11 cellular contexts compared by ENCODE assay signal in genomic region chr11:116170526-116171120, GRCh38.
DNase-seq lines count a peak whose midpoint lies in the region; ATAC-seq and TF ChIP-seq lines count a peak whose summit lies in the region.
"Had no signal": no experiment of that assay in that cellular context is flagged by ENCODE, and none has a peak within 500 bp of the region (broad histone marks: within the 10 kb centered on the region; RNA-seq: fewer than 3 reads in every experiment).

No MANE protein-coding gene starts in this region.

- intact Hi-C loops in activated CD4-positive, alpha-beta T cell treated with anti-CD3 and anti-CD28 coated beads for 36 hours (cut with DNase I, micrococcal nuclease): no loop called here
- intact Hi-C loops in prostate gland (cut with DNase I): no loop called here

- H3K9me3 ChIP-seq in prostate gland: no peaks in the 10 kb centered on the region

- H3K27ac ChIP-seq in brain microvascular endothelial cell: no peak overlapping the region
- H3K27ac ChIP-seq in prostate gland: no peak overlapping the region

- H3K36me3 ChIP-seq in brain microvascular endothelial cell (replicated peaks) (no peaks in the 10 kb centered on the region), prostate gland (no peaks in the 10 kb centered on the region)

- H3K4me1 Mint-ChIP-seq in activated CD4-positive, alpha-beta T cell treated with anti-CD3 and anti-CD28 coated beads for 36 hours: no peaks in the 10 kb centered on the region
- H3K4me1 Mint-ChIP-seq: naive thymus-derived CD8-positive, alpha-beta T cell; stimulated activated naive B cell treated with anti-CD40 and anti-IgM and Interleukin-4, amounts not matched to agents 10 μg/mL and 1 μg/mL and 100 μg/mL, for 72 hours had no signal

- in situ Hi-C loops in brain microvascular endothelial cell (cut with HindIII; ENCODE audit: low pct_ligation_motif_present, low sequenced_read_pairs): no loop called here

- H3K9me3 Mint-ChIP-seq in activated CD4-positive, alpha-beta T cell treated with anti-CD3 and anti-CD28 coated beads for 36 hours (ENCODE audit: low read depth): no peaks in the 10 kb centered on the region

- H3K27me3 ChIP-seq in brain microvascular endothelial cell (replicated peaks): no peaks in the 10 kb centered on the region
- H3K27me3 ChIP-seq in prostate gland (replicated peaks; ENCODE audit: insufficient read depth): no peaks in the 10 kb centered on the region

- CTCF ChIA-PET in activated CD4-positive, alpha-beta T cell treated with anti-CD3 and anti-CD28 coated beads for 36 hours (lab: Charles Lee): no interaction called here

- no peak for TF ChIP-seq POLR2A in prostate gland (IDR thresholded peaks at IDR 0.05)

- peaks cover 10% of the 10 kb centered on the region for H3K27me3 Mint-ChIP-seq in activated CD4-positive, alpha-beta T cell treated with anti-CD3 and anti-CD28 coated beads for 36 hours

- no peaks in the 10 kb centered on the region for H3K4me1 ChIP-seq in prostate gland (replicated peaks)

- POLR2A ChIA-PET in activated CD4-positive, alpha-beta T cell treated with anti-CD3 and anti-CD28 coated beads for 36 hours (lab: Charles Lee): no interaction called here

- H3K4me3 Mint-ChIP-seq in activated CD4-positive, alpha-beta T cell treated with anti-CD3 and anti-CD28 coated beads for 36 hours: no peak overlapping the region
- H3K4me3 Mint-ChIP-seq: naive thymus-derived CD8-positive, alpha-beta T cell; stimulated activated naive B cell treated with anti-CD40 and anti-IgM and Interleukin-4, amounts not matched to agents 10 μg/mL and 1 μg/mL and 100 μg/mL, for 72 hours had no signal

- peak; percentile 7 for DNase-seq in activated CD4-positive, alpha-beta T cell treated with anti-CD3 and anti-CD28 coated beads for 36 hours
- no peak for DNase-seq in activated CD4-positive, alpha-beta T cell treated with anti-CD3 and anti-CD28 coated beads for 4 hours
- DNase-seq in LNCaP clone FGC (ENCODE audit: low read depth) (no peak), brain microvascular endothelial cell (no peak), prostate gland (ENCODE audit: low spot score) (no peak), cerebellum (ENCODE audit: low spot score) (no peak)
- DNase-seq: anterior cingulate cortex; naive thymus-derived CD8-positive, alpha-beta T cell; stimulated activated naive B cell treated with anti-CD40 and anti-IgM and Interleukin-4, amounts not matched to agents 10 μg/mL and 1 μg/mL and 100 μg/mL, for 72 hours had no signal

- H3K4me3 ChIP-seq in LNCaP clone FGC (ENCODE audit: low read depth, low read length) (no peak overlapping the region), brain microvascular endothelial cell (ENCODE audit: low read depth, low read length) (no peak overlapping the region), prostate gland (no peak overlapping the region)

- 60% methylated on average over 8 of the region's 8 CpGs for WGBS in prostate gland

- no peaks in the 10 kb centered on the region for H3K36me3 Mint-ChIP-seq in activated CD4-positive, alpha-beta T cell treated with anti-CD3 and anti-CD28 coated beads for 36 hours (ENCODE audit: low read depth)
- H3K36me3 Mint-ChIP-seq: naive thymus-derived CD8-positive, alpha-beta T cell; stimulated activated naive B cell treated with anti-CD40 and anti-IgM and Interleukin-4, amounts not matched to agents 10 μg/mL and 1 μg/mL and 100 μg/mL, for 72 hours had no signal

- no peak overlapping the region for H3K27ac Mint-ChIP-seq in activated CD4-positive, alpha-beta T cell treated with anti-CD3 and anti-CD28 coated beads for 36 hours
- H3K27ac Mint-ChIP-seq: naive thymus-derived CD8-positive, alpha-beta T cell; stimulated activated naive B cell treated with anti-CD40 and anti-IgM and Interleukin-4, amounts not matched to agents 10 μg/mL and 1 μg/mL and 100 μg/mL, for 72 hours had no signal

- TF ChIP-seq CTCF in LNCaP clone FGC (IDR thresholded peaks at IDR 0.05; ENCODE audit: control insufficient read depth, extremely low read depth, insufficient read depth) (peak; percentile 65), brain microvascular endothelial cell (IDR thresholded peaks at IDR 0.05; ENCODE audit: low read depth, low read length, missing control alignments) (peak; percentile 8), prostate gland (IDR thresholded peaks at IDR 0.05) (peak in 3 of 4 experiments; percentile 12 to 46 (median 34))

- no peak for ATAC-seq in activated CD4-positive, alpha-beta T cell treated with anti-CD3 and anti-CD28 coated beads for 36 hours
- ATAC-seq in HG02852 (IDR thresholded peaks at IDR 0.05; ENCODE audit: unreplicated experiment): no peak
- no peak for ATAC-seq in HG02588 (IDR thresholded peaks at IDR 0.05; ENCODE audit: unreplicated experiment)
- ATAC-seq: naive thymus-derived CD8-positive, alpha-beta T cell; stimulated activated naive B cell treated with anti-CD40 and anti-IgM and Interleukin-4, amounts not matched to agents 10 μg/mL and 1 μg/mL and 100 μg/mL, for 72 hours had no signal

Comparison
In these comparisons a context has a peak if more than half of its experiments do, and no peak if none do; other contexts are left out.
1. CTCF ChIP-seq: peak in every context shown above with its lines; median percentile 65 in LNCaP clone FGC; 34 in prostate gland; 8 in brain microvascular endothelial cell.